In the genomic region with DNA sequence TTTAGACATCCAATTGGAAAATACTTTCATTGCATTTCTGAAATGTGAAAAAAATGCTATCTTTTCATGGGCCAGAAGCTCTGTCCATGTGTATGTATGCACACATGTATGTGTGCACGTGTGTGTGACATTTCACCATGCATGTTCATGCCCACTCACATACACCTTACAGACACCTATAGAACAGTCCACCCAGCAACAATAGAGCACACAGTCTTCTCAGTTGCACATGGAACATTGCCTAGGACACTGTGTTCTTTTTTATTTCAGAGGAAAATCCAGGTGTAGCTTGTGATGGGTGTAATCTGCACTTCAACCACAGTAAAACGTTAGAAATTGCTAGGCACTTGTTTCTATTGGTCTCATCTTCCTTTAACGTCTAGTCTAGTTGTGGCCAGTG, we compare ENCODE assay signal across 20 cellular contexts.
"Had no signal": no experiment of that assay in that cellular context is flagged by ENCODE, and none has a peak within 500 bp of the region (broad histone marks: within the 10 kb centered on the region; RNA-seq: fewer than 3 reads in every experiment).

No MANE protein-coding gene starts in this region.

- DNase-seq: cortex of kidney; dorsolateral prefrontal cortex; effector CD8-positive, alpha-beta T cell; foreskin melanocyte; head of caudate nucleus; hippocampal formation; kidney glomerular epithelial cell; mesendoderm; naive B cell; ovary; sigmoid colon; stimulated activated CD4-positive, alpha-beta T cell treated with anti-CD3 and anti-CD28 coated beads, Interleukin-2, amount 100 ng/mL, for 24 hours; stimulated activated CD4-positive, alpha-beta T cell treated with anti-CD3 and anti-CD28 coated beads, Interleukin-4, amount 100 ng/mL, for 4 hours; stimulated activated naive B cell treated with anti-CD40 and anti-IgM and Interleukin-4, amounts not matched to agents 10 μg/mL and 1 μg/mL and 100 μg/mL, for 72 hours; stimulated activated naive CD8-positive, alpha-beta T cell treated with anti-CD3 and anti-CD28 coated beads, Interleukin-15, amount 100 ng/mL, for 72 hours; testis had no signal

- H3K36me3 ChIP-seq: neutrophil, ovary, right atrium auricular region, sigmoid colon, tibial nerve had no signal

- H3K27me3 Mint-ChIP-seq: naive B cell; stimulated activated naive B cell treated with anti-CD40 and anti-IgM and Interleukin-4, amounts not matched to agents 10 μg/mL and 1 μg/mL and 100 μg/mL, for 72 hours; stimulated activated naive CD8-positive, alpha-beta T cell treated with anti-CD3 and anti-CD28 coated beads, Interleukin-15, amount 100 ng/mL, for 72 hours had no signal

- H3K27ac Mint-ChIP-seq: naive B cell; stimulated activated naive B cell treated with anti-CD40 and anti-IgM and Interleukin-4, amounts not matched to agents 10 μg/mL and 1 μg/mL and 100 μg/mL, for 72 hours had no signal

- H3K27ac ChIP-seq: dorsolateral prefrontal cortex, neutrophil, ovary, right atrium auricular region, sigmoid colon, skin epidermis, testis, tibial nerve had no signal

- ATAC-seq: stimulated activated naive B cell treated with anti-CD40 and anti-IgM and Interleukin-4, amounts not matched to agents 10 μg/mL and 1 μg/mL and 100 μg/mL, for 72 hours; stimulated activated naive CD8-positive, alpha-beta T cell treated with anti-CD3 and anti-CD28 coated beads, Interleukin-15, amount 100 ng/mL, for 72 hours had no signal

- H3K4me1 ChIP-seq: right atrium auricular region, sigmoid colon, testis, tibial nerve had no signal

- H3K27me3 ChIP-seq: dorsolateral prefrontal cortex, neutrophil, ovary, right atrium auricular region, sigmoid colon, testis, tibial nerve had no signal

- H3K4me3 ChIP-seq: ovary, right atrium auricular region, skin epidermis, testis had no signal

- H3K36me3 Mint-ChIP-seq: naive B cell; stimulated activated naive B cell treated with anti-CD40 and anti-IgM and Interleukin-4, amounts not matched to agents 10 μg/mL and 1 μg/mL and 100 μg/mL, for 72 hours had no signal

- H3K9me3 ChIP-seq: neutrophil, ovary, right atrium auricular region, testis had no signal
